Comparison of ENCODE assay signal across 14 cellular contexts in the genomic region with DNA sequence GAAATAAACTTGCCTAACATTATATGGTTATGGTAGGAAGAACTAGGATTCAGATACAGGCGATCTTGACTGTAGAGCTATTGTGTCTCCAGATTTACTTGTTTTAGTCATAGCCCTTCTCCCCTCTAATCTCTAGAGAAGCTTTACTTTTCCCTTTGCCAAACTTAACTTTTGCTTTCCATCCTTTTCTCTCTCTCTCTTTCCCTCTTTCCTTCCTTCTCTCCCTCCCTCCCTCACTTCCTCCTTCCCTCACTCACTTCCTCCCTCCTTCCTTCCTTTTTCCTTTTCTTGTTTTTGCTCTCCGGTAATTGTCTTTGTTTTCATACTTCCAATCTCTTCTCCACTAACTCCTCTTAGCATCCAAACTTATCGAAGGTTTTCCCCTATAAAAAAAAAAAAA. TPM values are rescaled to one million over a fixed set of nuclear protein-coding genes. Genes with fewer than 3 reads are reported as not detected.
A peak's percentile ranks its signal among the peaks of the same experiment; 100 is the strongest.
DNase-seq lines count a peak whose midpoint lies in the region; ATAC-seq and TF ChIP-seq lines count a peak whose summit lies in the region.
"Had no signal": no experiment of that assay in that cellular context is flagged by ENCODE, and none has a peak within 500 bp of the region (broad histone marks: within the 10 kb centered on the region; RNA-seq: fewer than 3 reads in every experiment).

No MANE protein-coding gene starts in this region.

- peaks cover 83% of the 10 kb centered on the region for H3K36me3 ChIP-seq in OCI-LY7 (ENCODE audit: insufficient read depth, low read length)
- peaks cover 9 to 16% of the 10 kb centered on the region in 2 experiments for H3K36me3 ChIP-seq in trophoblast cell (ENCODE audit: control insufficient read depth in 1 of 2, insufficient read depth in 2 of 2, low read length in 2 of 2)

- H3K27me3 ChIP-seq in trophoblast cell (ENCODE audit: insufficient read depth, low read length), result no peaks in the 10 kb centered on the region

- H3K36me3 Mint-ChIP-seq in activated CD8-positive, alpha-beta memory T cell treated with anti-CD3 and anti-CD28 coated beads, Interleukin-2, amount 10 ng/mL, durations not matched to agents 7 days and 5 days, result peaks cover 33% of the 10 kb centered on the region
- H3K36me3 Mint-ChIP-seq in central memory CD8-positive, alpha-beta T cell (ENCODE audit: insufficient read depth), result peaks cover 23% of the 10 kb centered on the region

- no peaks in the 10 kb centered on the region for H3K79me1 ChIP-seq in trophoblast cell (ENCODE audit: low read length)

- intact Hi-C loops in OCI-LY7 (cut with micrococcal nuclease; ENCODE audit: unreplicated experiment), result no loop called here

- no peak overlapping the region for H3K18ac ChIP-seq in trophoblast cell (ENCODE audit: low read length)

- no peaks in the 10 kb centered on the region for H3K9me3 Mint-ChIP-seq in activated CD8-positive, alpha-beta memory T cell treated with anti-CD3 and anti-CD28 coated beads, Interleukin-2, amount 10 ng/mL, durations not matched to agents 7 days and 5 days (ENCODE audit: low read depth)
- no peaks in the 10 kb centered on the region for H3K9me3 Mint-ChIP-seq in central memory CD8-positive, alpha-beta T cell

- H3K79me2 ChIP-seq in OCI-LY7 (ENCODE audit: insufficient read depth, low read depth, low read length), result peaks cover 100% of the 10 kb centered on the region
- peaks cover 16% of the 10 kb centered on the region for H3K79me2 ChIP-seq in trophoblast cell (ENCODE audit: control insufficient read depth, insufficient read depth, low read length, poor library complexity)

- BruUV-seq in OCI-LY7 (replicated peaks; lab: Mats Ljungman, UMichigan), result no TSS peak

- POLR2A ChIA-PET in OCI-LY7 (lab: Charles Lee), result interaction anchor here (0.6 to 1.3 kb wide), 5 partner anchors 9 to 493 kb away, joined by 3 to 6 read pairs (median 4); no protein-coding TSS in a partner anchor

- H3K4me3 ChIP-seq in OCI-LY7 (ENCODE audit: low read depth, low read length, poor library complexity, severe bottlenecking), result no peak overlapping the region
- H3K4me3 ChIP-seq in trophoblast cell (ENCODE audit: low read depth, low read length), result no peak overlapping the region

- no peak overlapping the region for H2AFZ ChIP-seq in OCI-LY7 (ENCODE audit: low read length)
- H2AFZ ChIP-seq in trophoblast cell (ENCODE audit: insufficient read depth, low read length, poor library complexity), result no peak overlapping the region

- no peak overlapping the region for H4K8ac ChIP-seq in trophoblast cell (ENCODE audit: low read depth, low read length)

- H3K27me3 Mint-ChIP-seq in activated CD8-positive, alpha-beta memory T cell treated with anti-CD3 and anti-CD28 coated beads, Interleukin-2, amount 10 ng/mL, durations not matched to agents 7 days and 5 days, result no peaks in the 10 kb centered on the region
- no peaks in the 10 kb centered on the region for H3K27me3 Mint-ChIP-seq in central memory CD8-positive, alpha-beta T cell

- DNase-seq in activated CD8-positive, alpha-beta memory T cell treated with anti-CD3 and anti-CD28 coated beads, Interleukin-2, amount 10 ng/mL, durations not matched to agents 7 days and 5 days, result no peak
- no peak for DNase-seq in activated CD8-positive, alpha-beta memory T cell treated with anti-CD3 and anti-CD28 coated beads, Interleukin-2, amount 50 U/mL, for 4 hours
- DNase-seq in OCI-LY7 (ENCODE audit: low spot score) (no peak), trophoblast cell (no peak), NCI-H446 (lab: John Stamatoyannopoulos, UW) (no peak), NCI-H187 (lab: John Stamatoyannopoulos, UW) (no peak)
- no peak for DNase-seq in central memory CD8-positive, alpha-beta T cell (ENCODE audit: low spot score in 2 of 2)
- DNase-seq: DMS 273 treated with DMSO at 0.1 percent for 48 hours; effector CD4-positive, alpha-beta T cell; foreskin fibroblast; IMR-90; NCI-H1436; OCI-M1 had no signal

- no peak overlapping the region for H3K23ac ChIP-seq in trophoblast cell (ENCODE audit: low read length)

- H3K27ac ChIP-seq in OCI-LY7 (ENCODE audit: low read depth, low read length, poor library complexity, severe bottlenecking) (no peak overlapping the region), trophoblast cell (ENCODE audit: low read depth, low read length) (no peak overlapping the region)

- H4K91ac ChIP-seq in trophoblast cell (ENCODE audit: low read depth, low read length), result no peak overlapping the region

- H2BK12ac ChIP-seq in trophoblast cell (ENCODE audit: low read length), result no peak overlapping the region

- H3K9me3 ChIP-seq in OCI-LY7 (ENCODE audit: low read length), result no peaks in the 10 kb centered on the region
- H3K9me3 ChIP-seq in trophoblast cell (ENCODE audit: insufficient read depth, low read depth, low read length), result no peaks in the 10 kb centered on the region

- WGBS in trophoblast cell (ENCODE audit: extremely low coverage, insufficient coverage, insufficient read length), result no CpG with 5 or more reads among the region's 3 CpGs

- H4K20me1 ChIP-seq in OCI-LY7 (ENCODE audit: insufficient read depth, low read length), result peaks cover 42% of the 10 kb centered on the region

- peaks cover 68% of the 10 kb centered on the region for H3K4me1 Mint-ChIP-seq in activated CD8-positive, alpha-beta memory T cell treated with anti-CD3 and anti-CD28 coated beads, Interleukin-2, amount 10 ng/mL, durations not matched to agents 7 days and 5 days
- peaks cover 51% of the 10 kb centered on the region for H3K4me1 Mint-ChIP-seq in central memory CD8-positive, alpha-beta T cell

- H2AK5ac ChIP-seq in trophoblast cell (ENCODE audit: low read length), result no peak overlapping the region

- CTCF ChIA-PET in activated CD8-positive, alpha-beta memory T cell treated with anti-CD3 and anti-CD28 coated beads, Interleukin-2, amount 10 ng/mL, durations not matched to agents 7 days and 5 days (lab: Charles Lee), result interaction anchor here (0.7 to 6.5 kb wide), 3 partner anchors 9 to 119 kb away, joined by 3 to 92 read pairs (median 3); a partner anchor contains a TSS
- CTCF ChIA-PET in OCI-LY7 (lab: Charles Lee; ENCODE audit: unreplicated experiment), result no interaction called here

- H3K4me3 Mint-ChIP-seq in activated CD8-positive, alpha-beta memory T cell treated with anti-CD3 and anti-CD28 coated beads, Interleukin-2, amount 10 ng/mL, durations not matched to agents 7 days and 5 days, result no peak overlapping the region
- H3K4me3 Mint-ChIP-seq in central memory CD8-positive, alpha-beta T cell, result no peak overlapping the region

- ATAC-seq in activated CD8-positive, alpha-beta memory T cell treated with anti-CD3 and anti-CD28 coated beads, Interleukin-2, amount 10 ng/mL, durations not matched to agents 7 days and 5 days, result no peak
- ATAC-seq in central memory CD8-positive, alpha-beta T cell (replicated peaks; ENCODE audit: extremely low read depth, poor library complexity, severe bottlenecking), result no peak
- ATAC-seq in HG03442 (IDR thresholded peaks at IDR 0.05; ENCODE audit: unreplicated experiment), result no peak

- H2BK120ac ChIP-seq in trophoblast cell (ENCODE audit: insufficient read depth, low read length, poor library complexity), result no peak overlapping the region

- H3K4me2 ChIP-seq in OCI-LY7 (ENCODE audit: low read length) (0 out of 2 replicates have a peak overlapping the region, but pooled peaks have one; percentile 16), trophoblast cell (ENCODE audit: low read length) (no peak overlapping the region)

- H3K9ac ChIP-seq in trophoblast cell (ENCODE audit: low read length), result no peak overlapping the region

- H2BK5ac ChIP-seq in trophoblast cell (ENCODE audit: low read depth, low read length, poor library complexity), result no peak overlapping the region

- no peak for TF ChIP-seq CTCF in OCI-LY7 (conservative IDR thresholded peaks at IDR 0.05; ENCODE audit: low read length)

- H3K14ac ChIP-seq in trophoblast cell (ENCODE audit: low read length), result no peak overlapping the region

- peaks cover 79% of the 10 kb centered on the region for H3K4me1 ChIP-seq in OCI-LY7 (ENCODE audit: insufficient read depth, low read length, poor library complexity, severe bottlenecking)
- no peaks in the 10 kb centered on the region for H3K4me1 ChIP-seq in trophoblast cell (ENCODE audit: control insufficient read depth in 1 of 2, insufficient read depth in 2 of 2, low read length in 2 of 2)

- peak overlapping the region; percentile 12 for H3K27ac Mint-ChIP-seq in activated CD8-positive, alpha-beta memory T cell treated with anti-CD3 and anti-CD28 coated beads, Interleukin-2, amount 10 ng/mL, durations not matched to agents 7 days and 5 days
- H3K27ac Mint-ChIP-seq in central memory CD8-positive, alpha-beta T cell (ENCODE audit: low read depth), result peak overlapping the region; percentile 54

- H3K9me2 ChIP-seq in OCI-LY7 (ENCODE audit: insufficient read depth, low read length), result no peaks in the 10 kb centered on the region

- peak overlapping the region; percentile 79 for H3K4ac ChIP-seq in trophoblast cell (ENCODE audit: low read depth, low read length)

- H4K12ac ChIP-seq in trophoblast cell (ENCODE audit: low read depth, low read length), result no peak overlapping the region

RNA-seq across cellular contexts. Expression of a gene that starts 10.4 kb away (rescaled TPM):
- 100 to 1,000 TPM; 201 to 244 TPM for total RNA-seq in activated CD8-positive, alpha-beta memory T cell treated with anti-CD3 and anti-CD28 coated beads, Interleukin-2, amount 10 ng/mL, durations not matched to agents 7 days and 5 days
- total RNA-seq in OCI-LY7 (2014; rRNA removed; shearing (Covaris generic)), result 102 and 145 TPM in 2 replicates
- 239 and 271 TPM in 2 replicates for total RNA-seq in OCI-LY7 (2022)
- polyA plus RNA-seq in trophoblast cell (2013), result 113 and 115 TPM in 2 replicates
